ENCODE assay signal across 1 cellular context in genomic region chr7:30626984-30627383, GRCh38.
TF ChIP-seq lines count a peak whose summit lies in the region.

No MANE protein-coding gene starts in this region.

TF ChIP-seq in HepG2, 621 proteins besides CTCF, POLR2A, EP300 and RAD21:
- TF ChIP-seq SSRP1 (CRISPR knock-in tag; IDR thresholded peaks at IDR 0.05) (no peak), NAIF1 (CRISPR knock-in tag; IDR thresholded peaks at IDR 0.05; ENCODE audit: borderline replicate concordance) (no peak), NR1H2 (CRISPR knock-in tag; IDR thresholded peaks at IDR 0.05; ENCODE audit: borderline replicate concordance, low read depth) (no peak), KDM1A (CRISPR knock-in tag; IDR thresholded peaks at IDR 0.05) (no peak), RBM22 (optimal IDR thresholded peaks at IDR 0.05; ENCODE audit: low read length) (peak; percentile 39), ZMYM4 (CRISPR knock-in tag; IDR thresholded peaks at IDR 0.05) (no peak)
